Comparison of ENCODE assay signal across 8 cellular contexts in the genomic region with DNA sequence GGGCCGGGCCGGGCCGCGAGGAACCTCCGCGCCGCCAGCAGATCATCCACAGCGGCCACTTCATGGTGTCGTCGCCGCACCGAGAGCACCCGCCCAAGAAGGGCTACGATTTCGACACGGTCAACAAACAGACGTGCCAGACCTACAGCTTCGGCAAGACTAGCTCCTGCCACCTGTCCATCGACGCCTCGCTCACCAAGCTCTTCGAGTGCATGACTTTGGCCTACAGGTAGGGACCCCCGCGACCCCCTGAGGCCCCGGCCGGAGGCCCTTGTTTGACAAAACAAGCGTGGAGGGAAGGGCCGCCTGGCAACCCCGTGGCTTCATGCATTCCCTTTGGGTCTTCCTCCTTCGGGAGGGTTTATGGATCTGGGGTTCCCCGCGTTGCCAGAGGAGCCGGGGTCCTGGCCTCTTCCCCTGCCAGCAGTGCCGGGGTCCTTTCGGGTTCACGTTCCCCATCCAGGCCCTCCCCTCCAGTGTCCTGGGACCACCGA. TPM values are rescaled to one million over a fixed set of nuclear protein-coding genes. Genes with fewer than 3 reads are reported as not detected.
DNase-seq lines count a peak whose midpoint lies in the region; ATAC-seq and TF ChIP-seq lines count a peak whose summit lies in the region.

No MANE protein-coding gene starts in this region.

- H3K18ac ChIP-seq in mesenchymal stem cell (ENCODE audit: low read depth in 1 of 2, low read length in 2 of 2): peak overlapping the region; percentile 65 to 67

- WGBS in mesenchymal stem cell: 0% methylated on average over 37 of the region's 37 CpGs
- WGBS in tibial nerve, 2 donors: 0 to 1% methylated on average over 14 to 24 of the region's 37 CpGs

- H3K27ac ChIP-seq in Peyer's patch (peak overlapping the region; percentile 80 to 91 (median 84)), cingulate gyrus (ENCODE audit: low read depth, low read length) (peak overlapping the region; percentile 39), mesenchymal stem cell (ENCODE audit: low read length, poor library complexity, severe bottlenecking) (no peak overlapping the region), tibial nerve (peak overlapping the region; percentile 40 to 90 (median 86))

- peak overlapping the region; percentile 48 to 64 for H3K23ac ChIP-seq in mesenchymal stem cell (ENCODE audit: low read length in 2 of 2)

- in situ Hi-C loops in ACHN (cut with HindIII; ENCODE audit: low pct_ligation_motif_present, low pct_unique_long_range_greater_than_20kb, low sequenced_read_pairs): no loop called here

- TF ChIP-seq POLR2A in Peyer's patch (IDR thresholded peaks at IDR 0.05) (no peak), tibial nerve (IDR thresholded peaks at IDR 0.05) (no peak)

- H2BK5ac ChIP-seq in mesenchymal stem cell (ENCODE audit: low read depth, low read length, poor library complexity, severe bottlenecking): no peak overlapping the region

- peak overlapping the region; percentile 80 to 87 for H3K14ac ChIP-seq in mesenchymal stem cell (ENCODE audit: low read length in 2 of 2)

- H3K4me1 ChIP-seq in Peyer's patch (peaks cover 4 to 43% (median 23%) of the 10 kb centered on the region in 4 donors), mesenchymal stem cell (ENCODE audit: control insufficient read depth, insufficient read depth, low read depth, low read length) (peaks cover 16% of the 10 kb centered on the region), tibial nerve (peaks cover 0 to 63% (median 37%) of the 10 kb centered on the region in 4 donors)

- H2BK12ac ChIP-seq in mesenchymal stem cell (ENCODE audit: low read length in 2 of 2): peak overlapping the region in 1 of 2 experiments; percentile 64

- H3K27me3 ChIP-seq in Peyer's patch: no peaks in the 10 kb centered on the region
- H3K27me3 ChIP-seq in mesenchymal stem cell (ENCODE audit: control insufficient read depth in 1 of 2, insufficient read depth in 1 of 2, low read length in 2 of 2): no peaks in the 10 kb centered on the region
- no peaks in the 10 kb centered on the region for H3K27me3 ChIP-seq in tibial nerve

- H4K91ac ChIP-seq in mesenchymal stem cell (ENCODE audit: low read length): peak overlapping the region; percentile 89

- H3K4me3 ChIP-seq in Peyer's patch (peak overlapping the region; percentile 71 to 93 (median 81)), mesenchymal stem cell (ENCODE audit: insufficient read depth in 1 of 2, low read depth in 1 of 2, low read length in 2 of 2) (peak overlapping the region; percentile 86 to 99), tibial nerve (peak overlapping the region; percentile 61 to 85 (median 65))

- H3K9me3 ChIP-seq in Peyer's patch (no peaks in the 10 kb centered on the region), mesenchymal stem cell (ENCODE audit: control insufficient read depth, low read length) (no peaks in the 10 kb centered on the region), tibial nerve (no peaks in the 10 kb centered on the region)

- no peak overlapping the region for H2AFZ ChIP-seq in mesenchymal stem cell (ENCODE audit: low read depth, low read length)

- H2AK5ac ChIP-seq in mesenchymal stem cell (ENCODE audit: low read length, severe bottlenecking): no peak overlapping the region

- H2BK15ac ChIP-seq in mesenchymal stem cell (ENCODE audit: low read depth, poor library complexity, severe bottlenecking): peak overlapping the region; percentile 62

- H3K79me1 ChIP-seq in mesenchymal stem cell (replicated peaks; ENCODE audit: low read length, poor library complexity, severe bottlenecking): peaks cover 4% of the 10 kb centered on the region

- H2BK120ac ChIP-seq in mesenchymal stem cell (ENCODE audit: low read depth, low read length): peak overlapping the region; percentile 23

- no peak overlapping the region for H4K8ac ChIP-seq in mesenchymal stem cell (ENCODE audit: low read length)

- H3K4ac ChIP-seq in mesenchymal stem cell (ENCODE audit: low read depth in 1 of 2, low read length in 2 of 2): peak overlapping the region; percentile 64 to 83

- TF ChIP-seq EP300 in tibial nerve (IDR thresholded peaks at IDR 0.05): no peak

- TF ChIP-seq CTCF in Peyer's patch (IDR thresholded peaks at IDR 0.05) (no peak), tibial nerve (IDR thresholded peaks at IDR 0.05) (no peak)

- DNase-seq in ACHN: peak; percentile 40
- DNase-seq in Peyer's patch: peak in 2 of 3 donors; percentile 63 to 67
- DNase-seq in mesenchymal stem cell: no peak
- no peak for DNase-seq in tibial nerve (ENCODE audit: low spot score in 2 of 2)

- ATAC-seq in GM19455 (IDR thresholded peaks at IDR 0.05; ENCODE audit: unreplicated experiment) (peak; percentile 29), GM21717 (IDR thresholded peaks at IDR 0.05; ENCODE audit: unreplicated experiment) (no peak), HG02588 (IDR thresholded peaks at IDR 0.05; ENCODE audit: unreplicated experiment) (no peak)

- H3K36me3 ChIP-seq in Peyer's patch (no peaks in the 10 kb centered on the region), mesenchymal stem cell (ENCODE audit: control insufficient read depth in 1 of 2, insufficient read depth in 2 of 2, low read depth in 1 of 2, low read length in 2 of 2) (peaks cover 3 to 5% of the 10 kb centered on the region in 2 experiments), tibial nerve (peaks cover 0 to 2% (median 0%) of the 10 kb centered on the region in 3 donors)

- H3K9ac ChIP-seq in mesenchymal stem cell (ENCODE audit: low read length): peak overlapping the region; percentile 94

- peak overlapping the region; percentile 99 for H3K4me2 ChIP-seq in mesenchymal stem cell (ENCODE audit: low read length, poor library complexity, severe bottlenecking)

RNA-seq across cellular contexts. Expression of gene MLXIP, which starts 0.5 kb away (rescaled TPM):
- total RNA-seq in Peyer's patch (100 to 1,000 TPM in 2 of 4 donors, 10 to 100 TPM in 2; 41.5 to 157 (median 98.3) TPM), tibial nerve (10 to 100 TPM; 22.1 to 57.0 (median 27.1) TPM)
- polyA plus RNA-seq in mesenchymal stem cell (2013, experiment 1 of 2): 61.2 TPM
- 58.9 TPM for polyA plus RNA-seq in mesenchymal stem cell (2013, experiment 2 of 2)

RNA-seq across cellular contexts. Expression of gene BCL7A, which starts 57.4 kb away (rescaled TPM):
- total RNA-seq in Peyer's patch (10 to 100 TPM in 1 of 4 donors, 1 to 10 TPM in 3; 3.3 to 23.9 (median 4.4) TPM), tibial nerve (10 to 100 TPM in 1 of 4 donors, 1 to 10 TPM in 3; 2.4 to 10.7 (median 5.1) TPM)
- polyA plus RNA-seq in mesenchymal stem cell (2013, experiment 1 of 2): 6.3 TPM
- polyA plus RNA-seq in mesenchymal stem cell (2013, experiment 2 of 2): 5.9 TPM

Comparison
In these comparisons a context has a peak if more than half of its experiments do, and no peak if none do; other contexts are left out.
1. DNase-seq: peak in ACHN (single experiment) and Peyer's patch (2 of 3); none in mesenchymal stem cell (single experiment) and tibial nerve (0 of 2).
2. Peak in every context shown above with its lines, with median percentiles within 50 percentile points of each other: H3K4me3 ChIP-seq.